Comparison of ENCODE assay signal across 26 cellular contexts in the genomic region with DNA sequence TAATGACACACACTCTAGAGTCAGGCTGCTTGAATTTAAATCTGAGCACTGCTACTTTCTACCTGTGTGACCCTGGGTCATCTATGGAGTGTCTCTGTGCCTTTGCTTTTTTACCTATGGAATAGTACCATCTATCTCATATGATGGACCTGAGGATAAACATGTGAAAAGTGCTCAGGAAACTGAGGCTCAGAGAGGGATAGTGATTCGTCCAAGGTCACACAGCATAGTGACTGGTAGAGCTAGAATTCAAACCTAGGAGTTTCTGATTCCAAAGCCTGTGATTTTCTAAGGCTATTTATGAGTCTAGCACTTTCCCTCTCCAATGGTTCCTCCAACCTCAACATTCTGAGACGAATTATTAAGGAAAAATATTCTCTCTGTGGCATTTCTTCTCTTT.
"Had no signal": no experiment of that assay in that cellular context is flagged by ENCODE, and none has a peak within 500 bp of the region (broad histone marks: within the 10 kb centered on the region; RNA-seq: fewer than 3 reads in every experiment).

No MANE protein-coding gene starts in this region.

- H3K36me3 ChIP-seq: colonic mucosa, esophagus squamous epithelium, gastrocnemius medialis, heart right ventricle, lower lobe of right lung had no signal

- FAIRE-seq: endometrium, kidney had no signal

- H3K4me3 ChIP-seq: colonic mucosa, esophagus squamous epithelium, gastrocnemius medialis, heart right ventricle, hepatocyte, lower lobe of right lung, mucosa of descending colon had no signal

- H3K79me2 ChIP-seq: hepatocyte had no signal

- H3K9me3 ChIP-seq: colonic mucosa, esophagus squamous epithelium, gastrocnemius medialis, heart right ventricle, lower lobe of right lung, mucosa of descending colon had no signal

- DNase-seq: colonic mucosa; cortex of kidney; effector CD8-positive, alpha-beta T cell; effector memory CD8-positive, alpha-beta T cell; endodermal cell; erythroblast; esophagus squamous epithelium; foreskin melanocyte; gastrocnemius medialis; glutamatergic neuron; head of caudate nucleus; heart right ventricle; hypothalamus; immature natural killer cell; kidney; kidney glomerular epithelial cell; left colon; left ventricle myocardium superior; lower lobe of right lung; mesenchymal stem cell; mucosa of descending colon; naive B cell had no signal

- H3K27ac ChIP-seq: colonic mucosa, epithelial cell of prostate, hepatocyte, lower lobe of right lung had no signal

- H3K27me3 ChIP-seq: colonic mucosa, esophagus squamous epithelium, gastrocnemius medialis, heart right ventricle, hepatocyte had no signal

- H2AFZ ChIP-seq: hepatocyte had no signal

- H3K4me2 ChIP-seq: hepatocyte had no signal

- ATAC-seq: effector memory CD8-positive, alpha-beta T cell; gastrocnemius medialis; heart right ventricle; left colon; left lobe of liver; left ventricle myocardium superior; lower lobe of right lung; mucosa of descending colon had no signal

- H3K4me1 ChIP-seq: colonic mucosa, lower lobe of right lung had no signal
